ENCODE assay signal across 17 cellular contexts in genomic region chr6:129368076-129368475, GRCh38.
"Had no signal": no experiment of that assay in that cellular context is flagged by ENCODE, and none has a peak within 500 bp of the region (broad histone marks: within the 10 kb centered on the region; RNA-seq: fewer than 3 reads in every experiment).

No MANE protein-coding gene starts in this region.

- ATAC-seq: activated naive CD8-positive, alpha-beta T cell treated with anti-CD3 and anti-CD28 coated beads, Interleukin-2, amount 50 U/mL, for 24 hours; activated T-cell treated with anti-CD3 and anti-CD28 coated beads, Interleukin-2, amount 50 U/mL, for 4 hours; pancreas had no signal

- H3K27me3 ChIP-seq: dorsolateral prefrontal cortex, hepatocyte, neutrophil, pancreas, tibial artery had no signal

- H3K79me2 ChIP-seq: hepatocyte had no signal

- H3K4me1 ChIP-seq: pancreas had no signal

- H3K4me3 ChIP-seq: dorsolateral prefrontal cortex, hepatocyte, pancreas, tibial artery had no signal

- H3K4me2 ChIP-seq: hepatocyte, SK-N-SH had no signal

- DNase-seq: activated CD4-positive, alpha-beta T cell treated with anti-CD3 and anti-CD28 coated beads, Interleukin-2, amount 50 U/mL, for 1 hour; activated CD8-positive, alpha-beta memory T cell treated with anti-CD3 and anti-CD28 coated beads, Interleukin-2, amount 50 U/mL, for 4 hours; activated naive CD4-positive, alpha-beta T cell treated with anti-CD3 and anti-CD28 coated beads, Interleukin-2, amount 10 ng/mL, durations not matched to agents 7 days and 5 days; activated naive CD8-positive, alpha-beta T cell treated with anti-CD3 and anti-CD28 coated beads, Interleukin-2, amount 50 U/mL, for 24 hours; activated T-cell treated with anti-CD3 and anti-CD28 coated beads, Interleukin-2, amount 50 U/mL, for 4 hours; anterior cingulate cortex; central memory CD4-positive, alpha-beta T cell; dorsolateral prefrontal cortex; endodermal cell; pancreas; SK-N-SH; stimulated activated CD4-positive, alpha-beta T cell treated with anti-CD3 and anti-CD28 coated beads, Interleukin-1b, Interleukin-23, amount 100 ng/mL, for 48 hours; stimulated activated CD8-positive, alpha-beta memory T cell treated with anti-CD3 and anti-CD28 coated beads, Interleukin-4, amount 100 ng/mL, for 48 hours; stimulated activated naive CD4-positive, alpha-beta T cell treated with Interleukin-2 at 50 U/mL for 16 hours; tibial artery had no signal

- H3K9ac ChIP-seq: SK-N-SH had no signal

- H3K27ac ChIP-seq: hepatocyte, neutrophil, pancreas, tibial artery had no signal

- H3K36me3 ChIP-seq: neutrophil, pancreas, tibial artery had no signal
